ENCODE assay signal across 1 cellular context in the genomic region with DNA sequence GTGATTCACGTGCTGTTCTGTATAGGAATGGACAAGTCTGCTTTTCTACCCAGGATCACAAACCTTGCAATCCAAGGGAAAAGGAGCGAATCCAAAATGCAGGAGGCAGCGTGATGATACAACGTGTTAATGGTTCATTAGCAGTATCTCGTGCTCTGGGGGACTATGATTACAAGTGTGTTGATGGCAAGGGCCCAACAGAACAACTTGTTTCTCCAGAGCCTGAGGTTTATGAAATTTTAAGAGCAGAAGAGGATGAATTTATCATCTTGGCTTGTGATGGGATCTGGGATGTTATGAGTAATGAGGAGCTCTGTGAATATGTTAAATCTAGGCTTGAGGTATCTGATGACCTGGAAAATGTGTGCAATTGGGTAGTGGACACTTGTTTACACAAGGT.
TF ChIP-seq lines count a peak whose summit lies in the region.

No MANE protein-coding gene starts in this region.

TF ChIP-seq in GM23338, 12 proteins besides CTCF, POLR2A, EP300 and RAD21 (continued from another document):
- TF ChIP-seq STAT1 (IDR thresholded peaks at IDR 0.05; ENCODE audit: unreplicated experiment) (no peak), NANOG (IDR thresholded peaks at IDR 0.05; ENCODE audit: borderline replicate concordance) (no peak), ZNF331 (CRISPR knock-in tag; IDR thresholded peaks at IDR 0.05; ENCODE audit: low read depth) (no peak), POLR2AphosphoS5 (IDR thresholded peaks at IDR 0.05; ENCODE audit: low read depth) (no peak), EZH2 (IDR thresholded peaks at IDR 0.05; ENCODE audit: low read depth, unreplicated experiment) (no peak), CREB1 (CRISPR knock-in tag; IDR thresholded peaks at IDR 0.05; ENCODE audit: low read depth) (no peak), EZH2phosphoT487 (IDR thresholded peaks at IDR 0.05; ENCODE audit: unreplicated experiment) (no peak), JUNB (IDR thresholded peaks at IDR 0.05; ENCODE audit: unreplicated experiment) (no peak), ZNF462 (CRISPR knock-in tag; IDR thresholded peaks at IDR 0.05) (no peak)
